Comparison of ENCODE assay signal across 12 cellular contexts in genomic region chr3:179671309-179671708, GRCh38.
"Had no signal": no experiment of that assay in that cellular context is flagged by ENCODE, and none has a peak within 500 bp of the region (broad histone marks: within the 10 kb centered on the region; RNA-seq: fewer than 3 reads in every experiment).

No MANE protein-coding gene starts in this region.

- H3K9me3 ChIP-seq: prostate gland, tibial artery, uterus had no signal

- H3K27me3 ChIP-seq: cardiac muscle cell, tibial artery, uterus had no signal

- DNase-seq: activated CD4-positive, alpha-beta T cell treated with anti-CD3 and anti-CD28 coated beads, Interleukin-2, amount 50 U/mL, for 4 hours; activated gamma-delta T cell; effector CD8-positive, alpha-beta T cell; foreskin fibroblast; hypothalamus; left colon; stimulated activated naive B cell treated with anti-CD40 and anti-IgM and Interleukin-4, amounts not matched to agents 10 μg/mL and 1 μg/mL and 100 μg/mL, for 72 hours; tibial artery; WERI-Rb-1 had no signal

- ATAC-seq: left colon; stimulated activated naive B cell treated with anti-CD40 and anti-IgM and Interleukin-4, amounts not matched to agents 10 μg/mL and 1 μg/mL and 100 μg/mL, for 72 hours had no signal

- H3K4me3 ChIP-seq: cardiac muscle cell, prostate gland, tibial artery, uterus had no signal

- H3K4me1 ChIP-seq: prostate gland, uterus had no signal

- H3K36me3 ChIP-seq: cardiac muscle cell, prostate gland, tibial artery, uterus, WERI-Rb-1 had no signal

- H3K27ac ChIP-seq: cardiac muscle cell, prostate gland, tibial artery, WERI-Rb-1 had no signal
